8 cellular contexts compared by ENCODE assay signal in the genomic region with DNA sequence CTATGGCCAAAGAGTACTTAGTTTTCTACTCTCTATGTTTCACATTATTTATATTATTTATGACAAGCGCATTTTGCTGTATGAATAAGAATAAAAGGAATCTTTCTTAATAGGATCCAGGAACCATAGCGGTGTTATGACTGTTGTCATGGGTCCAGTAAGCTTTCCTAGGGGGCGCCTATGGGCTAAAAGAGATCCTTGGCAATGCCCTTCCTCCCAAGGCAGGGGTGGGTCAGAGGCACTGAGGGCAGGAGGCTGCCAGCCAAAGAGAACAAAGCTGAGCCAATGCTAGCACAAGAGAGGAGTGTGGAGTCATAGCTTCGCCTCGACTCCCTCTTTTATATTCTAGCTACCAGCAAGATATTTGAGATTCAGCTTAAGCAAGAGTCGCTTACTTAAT.
DNase-seq lines count a peak whose midpoint lies in the region; ATAC-seq and TF ChIP-seq lines count a peak whose summit lies in the region.
"Had no signal": no experiment of that assay in that cellular context is flagged by ENCODE, and none has a peak within 500 bp of the region (broad histone marks: within the 10 kb centered on the region; RNA-seq: fewer than 3 reads in every experiment).

No MANE protein-coding gene starts in this region.

- H3F3A ChIP-seq in GM23338 (replicated peaks; ENCODE audit: low read depth), result no peaks in the 10 kb centered on the region

- H3K9me2 ChIP-seq in GM23338 (ENCODE audit: insufficient read depth), result no peaks in the 10 kb centered on the region

- H3K4me3 Mint-ChIP-seq in GM23338, result no peak overlapping the region
- H3K4me3 Mint-ChIP-seq: stimulated activated memory B cell treated with anti-CD40 and anti-IgM and Interleukin-4, amounts not matched to agents 10 μg/mL and 1 μg/mL and 100 μg/mL, for 72 hours had no signal

- TF ChIP-seq CTCF in GM23338 (conservative IDR thresholded peaks at IDR 0.05; ENCODE audit: low read depth in 2 of 2) (peak; percentile 57 to 71), fibroblast of lung (conservative IDR thresholded peaks at IDR 0.05 in 1 of 2, IDR thresholded peaks at IDR 0.05 in 1 of 2; ENCODE audit: low read depth in 1 of 2, low read length in 2 of 2) (peak; percentile 12 to 18)

- H3K9me3 Mint-ChIP-seq in GM23338, result no peaks in the 10 kb centered on the region
- H3K9me3 Mint-ChIP-seq: stimulated activated memory B cell treated with anti-CD40 and anti-IgM and Interleukin-4, amounts not matched to agents 10 μg/mL and 1 μg/mL and 100 μg/mL, for 72 hours had no signal

- H3K79me2 ChIP-seq in GM23338 (replicated peaks; ENCODE audit: insufficient read depth), result no peaks in the 10 kb centered on the region
- no peaks in the 10 kb centered on the region for H3K79me2 ChIP-seq in fibroblast of lung (ENCODE audit: control insufficient read depth, insufficient read depth, low read length)

- H3K27me3 ChIP-seq in GM23338 (ENCODE audit: insufficient read depth), result no peaks in the 10 kb centered on the region
- H3K27me3 ChIP-seq in fibroblast of lung (ENCODE audit: control insufficient read depth, insufficient read depth, low read length), result peaks cover 2% of the 10 kb centered on the region

- H3K4me1 ChIP-seq in GM23338 (ENCODE audit: insufficient read depth) (no peaks in the 10 kb centered on the region), fibroblast of lung (ENCODE audit: control insufficient read depth, extremely low read depth, insufficient read depth, low read length) (no peaks in the 10 kb centered on the region)

- H3K9me3 ChIP-seq in fibroblast of lung (ENCODE audit: control insufficient read depth, insufficient read depth, low read depth, low read length), result no peaks in the 10 kb centered on the region

- H4K20me1 ChIP-seq in GM23338 (replicated peaks; ENCODE audit: insufficient read depth) (no peaks in the 10 kb centered on the region), fibroblast of lung (ENCODE audit: control insufficient read depth, extremely low read depth, insufficient read depth, low read length) (no peaks in the 10 kb centered on the region)

- ATAC-seq in GM23338 (peak; percentile 91), HG03135 (IDR thresholded peaks at IDR 0.05; ENCODE audit: unreplicated experiment) (no peak)
- ATAC-seq: stimulated activated memory B cell treated with anti-CD40 and anti-IgM and Interleukin-4, amounts not matched to agents 10 μg/mL and 1 μg/mL and 100 μg/mL, for 72 hours had no signal

- no peaks in the 10 kb centered on the region for H3K36me3 Mint-ChIP-seq in GM23338 (ENCODE audit: low read depth)
- H3K36me3 Mint-ChIP-seq: stimulated activated memory B cell treated with anti-CD40 and anti-IgM and Interleukin-4, amounts not matched to agents 10 μg/mL and 1 μg/mL and 100 μg/mL, for 72 hours had no signal

- DNase-seq in GM23338 (ENCODE audit: low spot score) (peak; percentile 81), RPMI7951 (ENCODE audit: low read depth) (peak; percentile 66), fibroblast of lung (ENCODE audit: low read depth in 2 of 2) (peak; percentile 53 to 56), putamen (ENCODE audit: low spot score) (peak; percentile 93), NCI-H774 (lab: John Stamatoyannopoulos, UW) (no peak), NCI-H2107 treated with DMSO at 0.1 percent for 48 hours (lab: John Stamatoyannopoulos, UW; ENCODE audit: unreplicated experiment) (no peak)

- H3K4me3 ChIP-seq in GM23338 (no peak overlapping the region), fibroblast of lung (replicated peaks in 1 of 4; ENCODE audit: control extremely low read depth in 1 of 4, insufficient read depth in 1 of 4, low read depth in 3 of 4, low read length in 4 of 4) (no peak overlapping the region)

- no peak overlapping the region for H2AFZ ChIP-seq in GM23338
- H2AFZ ChIP-seq in fibroblast of lung (ENCODE audit: low read length), result no peak overlapping the region

- H3K4me1 Mint-ChIP-seq in GM23338, result peaks cover 2% of the 10 kb centered on the region; the same call in 1 of the 3 replicates

- H3K4me2 ChIP-seq in GM23338 (no peak overlapping the region), fibroblast of lung (ENCODE audit: extremely low read depth, insufficient read depth, low read length) (no peak overlapping the region)

- H3K36me3 ChIP-seq in GM23338 (ENCODE audit: insufficient read depth) (no peaks in the 10 kb centered on the region), fibroblast of lung (ENCODE audit: control insufficient read depth, insufficient read depth, low read length) (no peaks in the 10 kb centered on the region)

- peaks cover 2% of the 10 kb centered on the region for H3K27me3 Mint-ChIP-seq in GM23338 (ENCODE audit: insufficient read depth, low read depth, poor library complexity)

- no peak overlapping the region for H3K9ac ChIP-seq in fibroblast of lung (ENCODE audit: insufficient read depth, low read length)

- H3K27ac ChIP-seq in GM23338 (ENCODE audit: low read depth), result no peak overlapping the region
- no peak overlapping the region for H3K27ac ChIP-seq in fibroblast of lung (ENCODE audit: insufficient read depth, low read length)

- no peak overlapping the region for H3K27ac Mint-ChIP-seq in GM23338
- H3K27ac Mint-ChIP-seq: stimulated activated memory B cell treated with anti-CD40 and anti-IgM and Interleukin-4, amounts not matched to agents 10 μg/mL and 1 μg/mL and 100 μg/mL, for 72 hours had no signal

TF ChIP-seq in GM23338, 12 proteins besides CTCF, POLR2A, EP300 and RAD21:
- TF ChIP-seq, protein P1, sequence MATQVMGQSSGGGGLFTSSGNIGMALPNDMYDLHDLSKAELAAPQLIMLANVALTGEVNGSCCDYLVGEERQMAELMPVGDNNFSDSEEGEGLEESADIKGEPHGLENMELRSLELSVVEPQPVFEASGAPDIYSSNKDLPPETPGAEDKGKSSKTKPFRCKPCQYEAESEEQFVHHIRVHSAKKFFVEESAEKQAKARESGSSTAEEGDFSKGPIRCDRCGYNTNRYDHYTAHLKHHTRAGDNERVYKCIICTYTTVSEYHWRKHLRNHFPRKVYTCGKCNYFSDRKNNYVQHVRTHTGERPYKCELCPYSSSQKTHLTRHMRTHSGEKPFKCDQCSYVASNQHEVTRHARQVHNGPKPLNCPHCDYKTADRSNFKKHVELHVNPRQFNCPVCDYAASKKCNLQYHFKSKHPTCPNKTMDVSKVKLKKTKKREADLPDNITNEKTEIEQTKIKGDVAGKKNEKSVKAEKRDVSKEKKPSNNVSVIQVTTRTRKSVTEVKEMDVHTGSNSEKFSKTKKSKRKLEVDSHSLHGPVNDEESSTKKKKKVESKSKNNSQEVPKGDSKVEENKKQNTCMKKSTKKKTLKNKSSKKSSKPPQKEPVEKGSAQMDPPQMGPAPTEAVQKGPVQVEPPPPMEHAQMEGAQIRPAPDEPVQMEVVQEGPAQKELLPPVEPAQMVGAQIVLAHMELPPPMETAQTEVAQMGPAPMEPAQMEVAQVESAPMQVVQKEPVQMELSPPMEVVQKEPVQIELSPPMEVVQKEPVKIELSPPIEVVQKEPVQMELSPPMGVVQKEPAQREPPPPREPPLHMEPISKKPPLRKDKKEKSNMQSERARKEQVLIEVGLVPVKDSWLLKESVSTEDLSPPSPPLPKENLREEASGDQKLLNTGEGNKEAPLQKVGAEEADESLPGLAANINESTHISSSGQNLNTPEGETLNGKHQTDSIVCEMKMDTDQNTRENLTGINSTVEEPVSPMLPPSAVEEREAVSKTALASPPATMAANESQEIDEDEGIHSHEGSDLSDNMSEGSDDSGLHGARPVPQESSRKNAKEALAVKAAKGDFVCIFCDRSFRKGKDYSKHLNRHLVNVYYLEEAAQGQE (IDR thresholded peaks at IDR 0.05; ENCODE audit: unreplicated experiment), result no peak
- TF ChIP-seq EZH2 (IDR thresholded peaks at IDR 0.05; ENCODE audit: low read depth, unreplicated experiment), result no peak

Comparison
In these comparisons a context has a peak if more than half of its experiments do, and no peak if none do; other contexts are left out.
1. DNase-seq: peak in GM23338 (single experiment), RPMI7951 (single experiment), fibroblast of lung (2 of 2) and putamen (single experiment); none in NCI-H774 (single experiment) and NCI-H2107 treated with DMSO at 0.1 percent for 48 hours (single experiment).